Comparison of ENCODE assay signal across 14 cellular contexts in genomic region chr2:202185816-202186221, GRCh38. TPM values are rescaled to one million over a fixed set of nuclear protein-coding genes. Genes with fewer than 3 reads are reported as not detected.
A peak's percentile ranks its signal among the peaks of the same experiment; 100 is the strongest.
DNase-seq lines count a peak whose midpoint lies in the region; ATAC-seq, FAIRE-seq and TF ChIP-seq lines count a peak whose summit lies in the region.
"Had no signal": no experiment of that assay in that cellular context is flagged by ENCODE, and none has a peak within 500 bp of the region (broad histone marks: within the 10 kb centered on the region; RNA-seq: fewer than 3 reads in every experiment).

No MANE protein-coding gene starts in this region.

- no peak overlapping the region for H3K4me3 ChIP-seq in heart right ventricle
- H3K4me3 ChIP-seq: BLaER1, esophagus muscularis mucosa, upper lobe of left lung had no signal

- H3K36me3 ChIP-seq in heart right ventricle: no peaks in the 10 kb centered on the region
- H3K36me3 ChIP-seq: BLaER1, esophagus muscularis mucosa, upper lobe of left lung had no signal

- TF ChIP-seq CTCF in CD4-positive, alpha-beta T cell (IDR thresholded peaks at IDR 0.05): no peak
- TF ChIP-seq CTCF in heart right ventricle (IDR thresholded peaks at IDR 0.05): no peak

- no peaks in the 10 kb centered on the region for H3K4me1 ChIP-seq in heart right ventricle
- H3K4me1 ChIP-seq: BLaER1, esophagus muscularis mucosa, upper lobe of left lung had no signal

- intact Hi-C loops in CD4-positive, alpha-beta T cell (cut with DNase I, micrococcal nuclease): no loop called here
- intact Hi-C loops in heart right ventricle (cut with DNase I): no loop called here

- no peaks in the 10 kb centered on the region for H3K36me3 Mint-ChIP-seq in CD4-positive, alpha-beta T cell (ENCODE audit: low read depth)

- WGBS in heart right ventricle, 2 donors: 50 to 52% methylated on average over 3 of the region's 3 CpGs

- no peak for FAIRE-seq in GM19239 (lab: Jason Lieb, UNC)

- POLR2A ChIA-PET in CD4-positive, alpha-beta T cell (lab: Charles Lee): no interaction called here

- no peak overlapping the region for H3K27ac ChIP-seq in CD4-positive, alpha-beta T cell (ENCODE audit: low read depth, low read length)
- H3K27ac ChIP-seq in heart right ventricle: no peak overlapping the region
- H3K27ac ChIP-seq: BLaER1, esophagus muscularis mucosa, upper lobe of left lung had no signal

- DNase-seq in ACHN (peak; percentile 12), HS-27A (ENCODE audit: low read depth) (peak; percentile 43), amniotic epithelial cell (ENCODE audit: low read depth) (peak; percentile 29), kidney glomerular epithelial cell (lab: John Stamatoyannopoulos, UW) (peak; percentile 60), GM19239 (ENCODE audit: insufficient read length, low spot score) (no peak), COR-L47 (lab: John Stamatoyannopoulos, UW) (no peak), heart right ventricle (no peak)
- no peak for DNase-seq in CD4-positive, alpha-beta T cell
- DNase-seq: activated CD4-positive, CD25-positive, alpha-beta regulatory T cell treated with anti-CD3 and anti-CD28 coated beads, Interleukin-2, amount 50 U/mL, for 72 hours; islet precursor cell; NCI-H1092; upper lobe of left lung had no signal

- H3K9me3 Mint-ChIP-seq in CD4-positive, alpha-beta T cell: no peaks in the 10 kb centered on the region

- H3K27me3 ChIP-seq in CD4-positive, alpha-beta T cell (ENCODE audit: control insufficient read depth, insufficient read depth, low read length): peaks cover 12% of the 10 kb centered on the region
- peaks cover 0 to 6% (median 0%) of the 10 kb centered on the region in 7 donors for H3K27me3 ChIP-seq in heart right ventricle
- H3K27me3 ChIP-seq: BLaER1, upper lobe of left lung had no signal

- CTCF ChIA-PET in CD4-positive, alpha-beta T cell (lab: Charles Lee): no interaction called here

- ATAC-seq in CD4-positive, alpha-beta T cell (ENCODE audit: poor library complexity): no peak
- no peak for ATAC-seq in heart right ventricle

- no peaks in the 10 kb centered on the region for H3K9me3 ChIP-seq in CD4-positive, alpha-beta T cell (ENCODE audit: control insufficient read depth, low read length)
- H3K9me3 ChIP-seq in heart right ventricle: no peaks in the 10 kb centered on the region
- H3K9me3 ChIP-seq: BLaER1, esophagus muscularis mucosa, upper lobe of left lung had no signal

- H3K27ac Mint-ChIP-seq in CD4-positive, alpha-beta T cell: no peak overlapping the region

- no peaks in the 10 kb centered on the region for H3K4me1 Mint-ChIP-seq in CD4-positive, alpha-beta T cell (ENCODE audit: low read depth)

- in situ Hi-C loops in ACHN (cut with HindIII; ENCODE audit: low pct_ligation_motif_present, low pct_unique_long_range_greater_than_20kb, low sequenced_read_pairs): no loop called here

- no peak overlapping the region for H3K4me3 Mint-ChIP-seq in CD4-positive, alpha-beta T cell

- H3K27me3 Mint-ChIP-seq in CD4-positive, alpha-beta T cell: peaks cover 15% of the 10 kb centered on the region

RNA-seq across cellular contexts. Expression of gene SUMO1, which starts 52.6 kb away (rescaled TPM):
- 10 to 100 TPM; 72.1 to 72.9 TPM for total RNA-seq in CD4-positive, alpha-beta T cell
- 10 to 100 TPM; 62.2 to 72.8 (median 68.5) TPM for total RNA-seq in heart right ventricle
- 10 to 100 TPM; 63.1 to 65.3 TPM for polyA plus RNA-seq in heart right ventricle

Comparison
In these comparisons a context has a peak if more than half of its experiments do, and no peak if none do; other contexts are left out.
1. DNase-seq: peak in ACHN (single experiment), HS-27A (single experiment), amniotic epithelial cell (single experiment) and kidney glomerular epithelial cell (single experiment); none in CD4-positive, alpha-beta T cell (0 of 10), GM19239 (single experiment), COR-L47 (single experiment) and heart right ventricle (0 of 2).